Comparison of ENCODE assay signal across 1 cellular context in genomic region chr14:103155826-103156394, GRCh38.
TF ChIP-seq lines count a peak whose summit lies in the region.

No MANE protein-coding gene starts in this region.

TF ChIP-seq in IMR-90, 13 proteins besides CTCF, POLR2A, EP300 and RAD21 (continued from another document):
- TF ChIP-seq MAZ (IDR thresholded peaks at IDR 0.05; ENCODE audit: borderline replicate concordance, low read depth, low read length) (no peak), RFX5 (IDR thresholded peaks at IDR 0.05; ENCODE audit: low read depth, low read length) (no peak), ELK1 (IDR thresholded peaks at IDR 0.05; ENCODE audit: borderline replicate concordance, low read depth, low read length) (no peak), RCOR1 (IDR thresholded peaks at IDR 0.05; ENCODE audit: insufficient replicate concordance, low read length) (no peak), NFE2L2 (IDR thresholded peaks at IDR 0.05; ENCODE audit: low read depth, low read length) (no peak), CHD1 (IDR thresholded peaks at IDR 0.05; ENCODE audit: low read depth, low read length) (no peak), CEBPB (IDR thresholded peaks at IDR 0.05; ENCODE audit: low read depth, low read length) (no peak)
TF ChIP-seq in IMR-90: peak in this region for 0.
